ENCODE assay signal across 35 cellular contexts in genomic region chr13:69980799-69981198, GRCh38.
DNase-seq lines count a peak whose midpoint lies in the region; ATAC-seq and TF ChIP-seq lines count a peak whose summit lies in the region.
"Had no signal": no experiment of that assay in that cellular context is flagged by ENCODE, and none has a peak within 500 bp of the region (broad histone marks: within the 10 kb centered on the region; RNA-seq: fewer than 3 reads in every experiment).

No MANE protein-coding gene starts in this region.

- H3K36me3 ChIP-seq in Karpas-422 (ENCODE audit: insufficient read depth, low read length), result no peaks in the 10 kb centered on the region
- H3K36me3 ChIP-seq: esophagus squamous epithelium, heart left ventricle, left ventricle myocardium inferior had no signal

- no peak overlapping the region for H3K9ac ChIP-seq in Karpas-422 (ENCODE audit: low read length)
- H3K9ac ChIP-seq: GM23248, parathyroid adenoma had no signal

- H3K4me1 ChIP-seq in Karpas-422 (ENCODE audit: low read length), result no peaks in the 10 kb centered on the region
- H3K4me1 ChIP-seq: body of pancreas, esophagus squamous epithelium, foreskin keratinocyte, heart left ventricle, left ventricle myocardium inferior, parathyroid adenoma had no signal

- no peak overlapping the region for H3K4me3 Mint-ChIP-seq in HFFc6
- H3K4me3 Mint-ChIP-seq: activated CD4-positive, alpha-beta memory T cell treated with anti-CD3 and anti-CD28 coated beads for 36 hours; activated naive CD4-positive, alpha-beta T cell treated with anti-CD3 and anti-CD28 coated beads for 36 hours; activated T-helper 1 cell treated with anti-CD3 and anti-CD28 coated beads, Interleukin-12 subunit alpha, Interleukin-12 subunit beta, Interleukin-2, Interleukin-4 antibody, amounts not matched to agents 30 ng/mL and 10 ng/mL and 1 ng/mL, durations not matched to agents 14 hours and 24 hours and 36 hours; neural crest cell; stimulated activated naive B cell treated with anti-CD40 and anti-IgM and Interleukin-4, amounts not matched to agents 10 μg/mL and 1 μg/mL and 100 μg/mL, for 72 hours had no signal

- no peak for DNase-seq in Karpas-422
- no peak for DNase-seq in A172 (ENCODE audit: low spot score)
- no peak for DNase-seq in HFFc6
- DNase-seq: 8988T; activated CD4-positive, alpha-beta memory T cell treated with anti-CD3 and anti-CD28 coated beads for 36 hours; activated CD4-positive, CD25-positive, alpha-beta regulatory T cell treated with anti-CD3 and anti-CD28 coated beads, Interleukin-2, amount 50 U/mL, for 72 hours; activated CD8-positive, alpha-beta memory T cell treated with anti-CD3 and anti-CD28 coated beads, Interleukin-2, amount 50 U/mL, for 4 hours; activated naive CD4-positive, alpha-beta T cell treated with anti-CD3 and anti-CD28 coated beads for 36 hours; body of pancreas; cerebellar nuclear complex; COR-L47; dorsolateral prefrontal cortex; esophagus squamous epithelium; foreskin keratinocyte; GM23248; heart left ventricle; left ventricle myocardium inferior; mesendoderm; NCI-H1092 treated with DMSO at 0.1 percent for 48 hours; NCI-H187; NCI-H2171; retina; stimulated activated naive B cell treated with anti-CD40 and anti-IgM and Interleukin-4, amounts not matched to agents 10 μg/mL and 1 μg/mL and 100 μg/mL, for 72 hours; substantia nigra; T-helper 1 cell had no signal

- H3K27ac ChIP-seq in 22Rv1 (peak overlapping the region; percentile 72), Karpas-422 (ENCODE audit: low read length) (no peak overlapping the region)
- H3K27ac ChIP-seq: body of pancreas, C4-2B, dorsolateral prefrontal cortex, esophagus squamous epithelium, foreskin keratinocyte, GM23248, heart left ventricle, left ventricle myocardium inferior, parathyroid adenoma, skin epidermis had no signal

- TF ChIP-seq CTCF in 22Rv1 (IDR thresholded peaks at IDR 0.05), result no peak
- no peak for TF ChIP-seq CTCF in HFFc6 (IDR thresholded peaks at IDR 0.05)

- H3K27me3 ChIP-seq in Karpas-422 (ENCODE audit: low read length), result no peaks in the 10 kb centered on the region
- H3K27me3 ChIP-seq: body of pancreas, dorsolateral prefrontal cortex, esophagus squamous epithelium, foreskin keratinocyte, heart left ventricle had no signal

- no peaks in the 10 kb centered on the region for H3K4me1 Mint-ChIP-seq in HFFc6 (ENCODE audit: low read depth)
- H3K4me1 Mint-ChIP-seq: neural crest cell; stimulated activated naive B cell treated with anti-CD40 and anti-IgM and Interleukin-4, amounts not matched to agents 10 μg/mL and 1 μg/mL and 100 μg/mL, for 72 hours had no signal

- no peaks in the 10 kb centered on the region for H3K36me3 Mint-ChIP-seq in HFFc6 (ENCODE audit: low read depth)
- H3K36me3 Mint-ChIP-seq: activated CD4-positive, alpha-beta memory T cell treated with anti-CD3 and anti-CD28 coated beads for 36 hours; stimulated activated naive B cell treated with anti-CD40 and anti-IgM and Interleukin-4, amounts not matched to agents 10 μg/mL and 1 μg/mL and 100 μg/mL, for 72 hours had no signal

- peaks cover 13% of the 10 kb centered on the region for H3K9me3 Mint-ChIP-seq in HFFc6
- H3K9me3 Mint-ChIP-seq: neural crest cell had no signal

- H4K20me1 ChIP-seq in Karpas-422 (ENCODE audit: insufficient read depth, low read depth, low read length), result no peaks in the 10 kb centered on the region

- no peak overlapping the region for H3K4me3 ChIP-seq in Karpas-422 (ENCODE audit: low read length)
- H3K4me3 ChIP-seq: body of pancreas, dorsolateral prefrontal cortex, esophagus squamous epithelium, GM23248, heart left ventricle, left ventricle myocardium inferior, skin epidermis had no signal

- H2AFZ ChIP-seq in Karpas-422 (ENCODE audit: low read length), result peak overlapping the region; percentile 50; the same call in 1 of the 2 replicates
- H2AFZ ChIP-seq: GM23248, parathyroid adenoma had no signal

- H3K27me3 Mint-ChIP-seq in HFFc6 (ENCODE audit: insufficient read depth), result no peaks in the 10 kb centered on the region
- H3K27me3 Mint-ChIP-seq: activated CD4-positive, alpha-beta memory T cell treated with anti-CD3 and anti-CD28 coated beads for 36 hours; stimulated activated naive B cell treated with anti-CD40 and anti-IgM and Interleukin-4, amounts not matched to agents 10 μg/mL and 1 μg/mL and 100 μg/mL, for 72 hours had no signal

- H3K9me2 ChIP-seq in Karpas-422 (replicated peaks; ENCODE audit: insufficient read depth, low read length), result no peaks in the 10 kb centered on the region

- 0 out of 2 replicates have a peak, but pooled peaks cover 3% of the 10 kb centered on the region for H3K9me3 ChIP-seq in Karpas-422 (ENCODE audit: low read length)
- H3K9me3 ChIP-seq: body of pancreas, heart left ventricle had no signal

- no peak overlapping the region for H3K27ac Mint-ChIP-seq in HFFc6
- H3K27ac Mint-ChIP-seq: activated CD4-positive, alpha-beta memory T cell treated with anti-CD3 and anti-CD28 coated beads for 36 hours; activated naive CD4-positive, alpha-beta T cell treated with anti-CD3 and anti-CD28 coated beads for 36 hours; activated T-helper 1 cell treated with anti-CD3 and anti-CD28 coated beads, Interleukin-12 subunit alpha, Interleukin-12 subunit beta, Interleukin-2, Interleukin-4 antibody, amounts not matched to agents 30 ng/mL and 10 ng/mL and 1 ng/mL, durations not matched to agents 14 hours and 24 hours and 36 hours; stimulated activated naive B cell treated with anti-CD40 and anti-IgM and Interleukin-4, amounts not matched to agents 10 μg/mL and 1 μg/mL and 100 μg/mL, for 72 hours had no signal

- no peak overlapping the region for H3K4me2 ChIP-seq in Karpas-422 (ENCODE audit: low read depth, low read length, poor library complexity, severe bottlenecking)

- H3K79me2 ChIP-seq in Karpas-422 (ENCODE audit: low read length), result no peaks in the 10 kb centered on the region
- H3K79me2 ChIP-seq: parathyroid adenoma had no signal

- ATAC-seq in GM19463 (IDR thresholded peaks at IDR 0.05; ENCODE audit: unreplicated experiment), result peak; percentile 57
- ATAC-seq in HG02678 (IDR thresholded peaks at IDR 0.05; ENCODE audit: unreplicated experiment), result peak; percentile 58
- no peak for ATAC-seq in HG03159 (IDR thresholded peaks at IDR 0.05; ENCODE audit: unreplicated experiment)
- no peak for ATAC-seq in GM18861 (IDR thresholded peaks at IDR 0.05; ENCODE audit: unreplicated experiment)
- ATAC-seq: body of pancreas; foreskin keratinocyte; heart left ventricle; stimulated activated naive B cell treated with anti-CD40 and anti-IgM and Interleukin-4, amounts not matched to agents 10 μg/mL and 1 μg/mL and 100 μg/mL, for 72 hours had no signal

Comparison
In these comparisons a context has a peak if more than half of its experiments do, and no peak if none do; other contexts are left out.
1. ATAC-seq: peak in GM19463 (single experiment) and HG02678 (single experiment); none in HG03159 (single experiment) and GM18861 (single experiment).